In genomic region chr19:7919681-7920519, GRCh38 we compare ENCODE assay signal across 8 cellular contexts. TPM values are rescaled to one million over a fixed set of nuclear protein-coding genes. Genes with fewer than 3 reads are reported as not detected.
DNase-seq lines count a peak whose midpoint lies in the region; ATAC-seq, FAIRE-seq and TF ChIP-seq lines count a peak whose summit lies in the region.

TSS of gene SNAPC2 (plus strand) at chr19:7920338. CDS start at chr19:7920367, 29 bp downstream.

- TF ChIP-seq POLR2A in GM15510 (IDR thresholded peaks at IDR 0.05; ENCODE audit: borderline replicate concordance, extremely low read depth, insufficient read length) = peak; percentile 60

- DNase-seq in NCI-H2029 (lab: John Stamatoyannopoulos, UW) (peak; percentile 93), T-helper 22 cell (ENCODE audit: low read depth) (peak; percentile 89), astrocyte (ENCODE audit: low read depth) (peak; percentile 83), hepatic stellate cell (ENCODE audit: low spot score) (peak; percentile 94), retina (peak; percentile 99), cortex of kidney (lab: John Stamatoyannopoulos, UW) (no peak)

- peak within 1 kb of the TSS; percentile 72 for H3K27ac Mint-ChIP-seq in astrocyte (ENCODE audit: unreplicated experiment)

- peak; percentile 52 for ATAC-seq in HG02943 (IDR thresholded peaks at IDR 0.05; ENCODE audit: low read depth, unreplicated experiment)

- peaks cover 6% of the 10 kb centered on the region for H3K79me2 ChIP-seq in astrocyte (ENCODE audit: insufficient read depth, low read length)

- H3K4me3 Mint-ChIP-seq in astrocyte (ENCODE audit: unreplicated experiment) = peak within 1 kb of the TSS; percentile 84

- peaks cover 5% of the 10 kb centered on the region for H3K4me1 Mint-ChIP-seq in astrocyte (ENCODE audit: low read depth, unreplicated experiment)

- TF ChIP-seq CTCF in astrocyte (IDR thresholded peaks at IDR 0.05; ENCODE audit: insufficient read depth, low read depth, low read length) = no peak

- H3K27ac ChIP-seq in astrocyte (ENCODE audit: low read depth, low read length) = peak within 1 kb of the TSS; percentile 83

- peak within 1 kb of the TSS; percentile 85 for H3K9ac ChIP-seq in astrocyte (ENCODE audit: low read length)

- H3K27me3 Mint-ChIP-seq in astrocyte (ENCODE audit: low read depth, unreplicated experiment) = peaks cover 11% of the 10 kb centered on the region

- H3K27me3 ChIP-seq in astrocyte (ENCODE audit: insufficient read depth, low read length) = peaks cover 22% of the 10 kb centered on the region

- H3K4me1 ChIP-seq in astrocyte (ENCODE audit: insufficient read depth, low read length) = peaks cover 30% of the 10 kb centered on the region

- no peaks in the 10 kb centered on the region for H3K36me3 Mint-ChIP-seq in astrocyte (ENCODE audit: low read depth, unreplicated experiment)

- peak within 1 kb of the TSS; percentile 99 for H3K4me2 ChIP-seq in astrocyte (ENCODE audit: low read length)

- H3K36me3 ChIP-seq in astrocyte (ENCODE audit: insufficient read depth, low read length) = peaks cover 3% of the 10 kb centered on the region

- H3K9me3 Mint-ChIP-seq in astrocyte (ENCODE audit: unreplicated experiment) = no peaks in the 10 kb centered on the region

- no peak for FAIRE-seq in astrocyte (lab: Jason Lieb, UNC)

- H3K9me3 ChIP-seq in astrocyte (ENCODE audit: insufficient read depth, low read depth, low read length) = no peaks in the 10 kb centered on the region

- H3K4me3 ChIP-seq in astrocyte (ENCODE audit: insufficient read depth, low read depth, low read length) = peak within 1 kb of the TSS; percentile 73

- peaks cover 26% of the 10 kb centered on the region for H4K20me1 ChIP-seq in astrocyte (ENCODE audit: insufficient read depth, low read length)

- peak within 1 kb of the TSS; percentile 81 for H2AFZ ChIP-seq in astrocyte (ENCODE audit: low read depth, low read length)

RNA-seq across cellular contexts. Expression of gene SNAPC2, which starts in this region (rescaled TPM):
- total RNA-seq in astrocyte = 14.7 and 15.2 TPM in 2 replicates
